28 cellular contexts compared by ENCODE assay signal in genomic region chr3:20798666-20799065, GRCh38.
"Had no signal": no experiment of that assay in that cellular context is flagged by ENCODE, and none has a peak within 500 bp of the region (broad histone marks: within the 10 kb centered on the region; RNA-seq: fewer than 3 reads in every experiment).

No MANE protein-coding gene starts in this region.

- DNase-seq: activated B cell treated with CpG ODN at 0.5 μM for 24 hours; activated CD4-positive, alpha-beta memory T cell treated with anti-CD3 and anti-CD28 coated beads for 36 hours; activated CD4-positive, alpha-beta T cell treated with anti-CD3 and anti-CD28 coated beads for 4 hours; activated CD4-positive, alpha-beta T cell treated with anti-CD3 and anti-CD28 coated beads, Interleukin-2, amount 10 ng/mL, durations not matched to agents 24 days and 14 days; activated CD4-positive, alpha-beta T cell treated with anti-CD3 and anti-CD28 coated beads, Interleukin-2, amount 50 U/mL, for 1 hour; activated CD4-positive, alpha-beta T cell treated with anti-CD3 and anti-CD28 coated beads, Interleukin-2, amount 50 U/mL, for 4 hours; activated CD4-positive, CD25-positive, alpha-beta regulatory T cell treated with anti-CD3 and anti-CD28 coated beads, Interleukin-2, amount 50 U/mL, for 72 hours; activated CD8-positive, alpha-beta memory T cell treated with anti-CD3 and anti-CD28 coated beads, Interleukin-2, amount 50 U/mL, for 4 hours; activated CD8-positive, alpha-beta T cell treated with anti-CD3 and anti-CD28 coated beads for 36 hours; activated effector memory CD4-positive, alpha-beta T cell treated with Interleukin-2 at 50 U/mL for 16 hours; activated gamma-delta T cell; activated naive CD4-positive, alpha-beta T cell treated with anti-CD3 and anti-CD28 coated beads, Interleukin-2, amount 10 ng/mL, durations not matched to agents 7 days and 5 days; activated naive CD4-positive, alpha-beta T cell treated with Interleukin-2 at 50 U/mL for 16 hours; activated naive CD8-positive, alpha-beta T cell treated with anti-CD3 and anti-CD28 coated beads, Interleukin-2, amount 10 ng/mL, durations not matched to agents 7 days and 5 days; activated naive CD8-positive, alpha-beta T cell treated with anti-CD3 and anti-CD28 coated beads, Interleukin-2, amount 50 U/mL, for 24 hours; activated T-cell treated with anti-CD3 and anti-CD28 coated beads for 4 hours; activated T-cell treated with anti-CD3 and anti-CD28 coated beads, Interleukin-2, amount 50 U/mL, for 1 hour; activated T-cell treated with anti-CD3 and anti-CD28 coated beads, Interleukin-2, amount 50 U/mL, for 4 hours; amygdala; anterior cingulate cortex; caudate nucleus; cerebellar nuclear complex; T-helper 1 cell; T-helper 2 cell; T-helper 9 cell had no signal

- FAIRE-seq: astrocyte, bronchial epithelial cell, TTC549 had no signal

- ATAC-seq: activated CD8-positive, alpha-beta T cell treated with anti-CD3 and anti-CD28 coated beads for 36 hours; activated naive CD8-positive, alpha-beta T cell treated with anti-CD3 and anti-CD28 coated beads, Interleukin-2, amount 50 U/mL, for 24 hours; activated T-cell treated with anti-CD3 and anti-CD28 coated beads, Interleukin-2, amount 50 U/mL, for 4 hours had no signal
